ENCODE assay signal across 16 cellular contexts in the genomic region with DNA sequence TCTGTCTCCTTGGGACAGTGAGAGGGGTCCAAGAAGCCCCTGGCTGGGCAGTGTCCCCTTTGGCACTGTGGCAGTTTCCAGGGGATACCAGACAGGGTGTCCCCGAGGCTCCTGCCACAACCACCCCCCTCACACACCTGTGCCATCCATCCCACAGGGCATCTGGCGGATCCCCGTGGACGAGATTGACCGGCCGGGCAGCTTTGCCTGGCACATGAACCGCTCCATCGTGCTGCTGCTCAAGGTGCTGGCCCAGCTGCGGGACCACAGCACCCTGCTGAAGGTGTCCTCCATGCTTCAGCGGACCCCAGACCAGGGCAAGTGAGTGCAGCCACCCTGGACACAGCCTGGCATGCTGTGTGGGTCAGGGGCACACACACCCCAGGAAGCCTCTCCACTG. TPM values are rescaled to one million over a fixed set of nuclear protein-coding genes. Genes with fewer than 3 reads are reported as not detected.
DNase-seq lines count a peak whose midpoint lies in the region; ATAC-seq lines count a peak whose summit lies in the region.
"Had no signal": no experiment of that assay in that cellular context is flagged by ENCODE, and none has a peak within 500 bp of the region (broad histone marks: within the 10 kb centered on the region; RNA-seq: fewer than 3 reads in every experiment).

No MANE protein-coding gene starts in this region.

- peaks cover 12% of the 10 kb centered on the region for H3K4me1 Mint-ChIP-seq in activated CD4-positive, alpha-beta T cell treated with anti-CD3 and anti-CD28 coated beads, Interleukin-2, amount 10 ng/mL, durations not matched to agents 24 days and 14 days
- peaks cover 33 to 84% (median 65%) of the 10 kb centered on the region in 4 donors for H3K4me1 Mint-ChIP-seq in naive thymus-derived CD8-positive, alpha-beta T cell

- H3K4me3 Mint-ChIP-seq in activated CD4-positive, alpha-beta T cell treated with anti-CD3 and anti-CD28 coated beads, Interleukin-2, amount 10 ng/mL, durations not matched to agents 24 days and 14 days = no peak overlapping the region
- H3K4me3 Mint-ChIP-seq in naive thymus-derived CD8-positive, alpha-beta T cell = no peak overlapping the region

- DNase-seq in activated CD4-positive, alpha-beta T cell treated with anti-CD3 and anti-CD28 coated beads, Interleukin-2, amount 10 ng/mL, durations not matched to agents 24 days and 14 days = no peak
- DNase-seq in activated CD4-positive, alpha-beta T cell treated with anti-CD3 and anti-CD28 coated beads for 48 hours = no peak
- DNase-seq in right cardiac atrium (no peak), cardiac septum (ENCODE audit: low spot score) (no peak), D341Med (ENCODE audit: low spot score) (no peak), T-helper 2 cell (no peak), T-helper 9 cell (no peak)
- DNase-seq in naive thymus-derived CD8-positive, alpha-beta T cell = no peak
- DNase-seq: 8988T, H7, IMR-90, NCI-H1417, NCI-H1930, NCI-H2171, NCI-H82 had no signal

- H3K27ac ChIP-seq in right cardiac atrium (ENCODE audit: low read length) = peak overlapping the region; percentile 43
- H3K27ac ChIP-seq: BLaER1 had no signal

- intact Hi-C loops in activated CD4-positive, alpha-beta T cell treated with anti-CD3 and anti-CD28 coated beads, Interleukin-2, amount 10 ng/mL, durations not matched to agents 24 days and 14 days (cut with micrococcal nuclease) = no loop called here
- intact Hi-C loops in right cardiac atrium (cut with DNase I) (loop anchor here in 1 of 4 donors (10.0 kb wide), 1 partner anchor 159 kb away; a partner anchor contains a TSS), cardiac septum (cut with DNase I) (loop anchor here (5.0 kb wide), 1 partner anchor 157 kb away; a partner anchor contains a TSS)

- H3K4me1 ChIP-seq in right cardiac atrium (ENCODE audit: control insufficient read depth, insufficient read depth, low read length) = peaks cover 23% of the 10 kb centered on the region

- H3K9me3 ChIP-seq in right cardiac atrium (ENCODE audit: control insufficient read depth, low read length) = no peaks in the 10 kb centered on the region
- H3K9me3 ChIP-seq: BLaER1 had no signal

- POLR2A ChIA-PET in naive thymus-derived CD8-positive, alpha-beta T cell (lab: Charles Lee) = interaction anchor here (1.1 to 10.0 kb wide), 3 partner anchors 8 to 31 kb away, joined by 3 to 142 read pairs (median 5); no protein-coding TSS in a partner anchor

- WGBS in right cardiac atrium = 87% methylated on average over 10 of the region's 10 CpGs

- H3K9me3 Mint-ChIP-seq in activated CD4-positive, alpha-beta T cell treated with anti-CD3 and anti-CD28 coated beads, Interleukin-2, amount 10 ng/mL, durations not matched to agents 24 days and 14 days = no peaks in the 10 kb centered on the region
- no peaks in the 10 kb centered on the region for H3K9me3 Mint-ChIP-seq in naive thymus-derived CD8-positive, alpha-beta T cell

- no peaks in the 10 kb centered on the region for H3K27me3 Mint-ChIP-seq in activated CD4-positive, alpha-beta T cell treated with anti-CD3 and anti-CD28 coated beads, Interleukin-2, amount 10 ng/mL, durations not matched to agents 24 days and 14 days
- H3K27me3 Mint-ChIP-seq in naive thymus-derived CD8-positive, alpha-beta T cell = no peaks in the 10 kb centered on the region

- no peak overlapping the region for H3K4me3 ChIP-seq in right cardiac atrium (ENCODE audit: low read length)
- H3K4me3 ChIP-seq: BLaER1 had no signal

- peaks cover 13% of the 10 kb centered on the region for H3K36me3 Mint-ChIP-seq in activated CD4-positive, alpha-beta T cell treated with anti-CD3 and anti-CD28 coated beads, Interleukin-2, amount 10 ng/mL, durations not matched to agents 24 days and 14 days (ENCODE audit: low read depth)
- H3K36me3 Mint-ChIP-seq in naive thymus-derived CD8-positive, alpha-beta T cell = peaks cover 0 to 61% (median 5%) of the 10 kb centered on the region in 3 donors

- H3K27me3 ChIP-seq in right cardiac atrium (ENCODE audit: control insufficient read depth, insufficient read depth) = no peaks in the 10 kb centered on the region
- H3K27me3 ChIP-seq: BLaER1 had no signal

- no peak for ATAC-seq in right cardiac atrium
- ATAC-seq in naive thymus-derived CD8-positive, alpha-beta T cell = no peak

- H3K27ac Mint-ChIP-seq in activated CD4-positive, alpha-beta T cell treated with anti-CD3 and anti-CD28 coated beads, Interleukin-2, amount 10 ng/mL, durations not matched to agents 24 days and 14 days = peak overlapping the region; percentile 15
- H3K27ac Mint-ChIP-seq in naive thymus-derived CD8-positive, alpha-beta T cell = peak overlapping the region in 8 of 10 donors; percentile 27 to 88 (median 63)

RNA-seq across cellular contexts. Expression of a gene that starts 17.0 kb away (rescaled TPM):
- total RNA-seq in activated CD4-positive, alpha-beta T cell treated with anti-CD3 and anti-CD28 coated beads, Interleukin-2, amount 10 ng/mL, durations not matched to agents 24 days and 14 days = 0.75 and 0.78 TPM in 2 replicates
- total RNA-seq in right cardiac atrium (1 to 10 TPM; 6.2 to 7.4 (median 7.3) TPM), cardiac septum (3.1 TPM)
- 6.7 TPM for polyA plus RNA-seq in right cardiac atrium
- 1 to 10 TPM; 1.7 to 1.9 TPM for total RNA-seq in naive thymus-derived CD8-positive, alpha-beta T cell
- polyA plus RNA-seq in naive thymus-derived CD8-positive, alpha-beta T cell = under 1 TPM in 2 of 3 donors, not detected in 1; 0.07 TPM
